Comparison of ENCODE assay signal across 8 cellular contexts in the genomic region with DNA sequence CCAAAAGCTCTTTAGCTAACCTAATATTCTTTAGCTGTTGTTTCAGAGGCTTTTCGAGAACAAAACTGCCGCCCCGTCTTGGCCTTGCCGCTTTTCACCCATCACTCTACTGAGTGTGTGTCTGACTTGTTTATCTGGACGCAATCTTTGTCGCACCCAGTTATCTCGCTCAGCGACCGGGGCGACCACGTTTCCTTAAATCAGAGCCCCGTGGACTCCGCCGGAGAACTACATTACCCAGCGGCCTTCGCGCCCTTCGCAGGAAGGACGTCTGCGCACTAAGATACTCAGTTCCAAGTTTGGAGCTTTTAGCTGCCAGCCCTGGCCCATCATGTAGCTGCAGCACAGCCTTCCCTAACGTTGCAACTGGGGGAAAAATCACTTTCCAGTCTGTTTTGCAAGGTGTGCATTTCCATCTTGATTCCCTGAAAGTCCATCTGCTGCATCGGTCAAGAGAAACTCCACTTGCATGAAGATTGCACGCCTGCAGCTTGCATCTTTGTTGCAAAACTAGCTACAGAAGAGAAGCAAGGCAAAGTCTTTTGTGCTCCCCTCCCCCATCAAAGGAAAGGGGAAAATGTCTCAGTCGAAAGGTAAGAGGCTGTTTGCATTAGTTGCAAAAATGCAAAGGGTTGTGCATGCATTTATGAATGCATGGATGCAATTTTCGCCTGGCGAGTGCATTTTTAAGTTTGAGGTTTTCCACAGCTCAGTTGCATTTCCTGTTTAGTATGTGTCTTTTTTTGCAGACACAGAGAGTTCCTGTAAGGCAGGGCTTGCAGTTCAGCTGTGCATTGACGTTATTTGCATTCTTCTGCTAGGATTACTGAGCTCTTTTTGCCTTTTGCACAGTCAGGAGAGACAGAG. TPM values are rescaled to one million over a fixed set of nuclear protein-coding genes. Genes with fewer than 3 reads are reported as not detected.
DNase-seq lines count a peak whose midpoint lies in the region; TF ChIP-seq lines count a peak whose summit lies in the region.

A gene (plus strand): TSS at position 290 of the 867 bp plus-strand sequence. CDS start 288 bp downstream, at position 578.

- H3K27me3 ChIP-seq in sigmoid colon = no peaks in the 10 kb centered on the region

- TF ChIP-seq CTCF in GM12864 (IDR thresholded peaks at IDR 0.05; ENCODE audit: low read depth, low read length, missing control alignments) (no peak), HFF-Myc (IDR thresholded peaks at IDR 0.05; ENCODE audit: low read depth, low read length, missing control alignments) (no peak), astrocyte of the cerebellum (IDR thresholded peaks at IDR 0.05; ENCODE audit: low read depth, low read length, missing control alignments) (no peak), sigmoid colon (IDR thresholded peaks at IDR 0.05) (no peak)

- H3K36me3 ChIP-seq in sigmoid colon = no peaks in the 10 kb centered on the region

- in situ Hi-C loops in astrocyte of the cerebellum (cut with HindIII; ENCODE audit: low sequenced_read_pairs) = no loop called here

- WGBS in sigmoid colon, 2 donors = 1% methylated on average over 27 of the region's 27 CpGs

- no peak for TF ChIP-seq POLR2A in sigmoid colon (IDR thresholded peaks at IDR 0.05)

- peak within 1 kb of the TSS; percentile 33 to 71 (median 64) for H3K27ac ChIP-seq in sigmoid colon

- H3K4me1 ChIP-seq in sigmoid colon = peaks cover 0 to 34% (median 29%) of the 10 kb centered on the region in 4 donors

- no peak for TF ChIP-seq EP300 in sigmoid colon (IDR thresholded peaks at IDR 0.05)

- intact Hi-C loops in sigmoid colon (cut with DNase I) = loop anchor here (5.0 kb wide), 1 partner anchor 87 kb away; a partner anchor contains a TSS

- DNase-seq in GM12864 (ENCODE audit: low read depth) = peak; percentile 74
- DNase-seq in HFF-Myc (ENCODE audit: extremely low read depth, low read depth) = no peak
- peak; percentile 76 for DNase-seq in MV-4-11 (lab: John Stamatoyannopoulos, UW)
- DNase-seq in T-helper 1 cell = peak; percentile 47 to 86 (median 67)
- DNase-seq in astrocyte of the cerebellum (ENCODE audit: low read depth) = peak; percentile 18
- peak; percentile 68 for DNase-seq in iPS DF 4.7 (ENCODE audit: extremely low read depth, low spot score)
- DNase-seq in sigmoid colon = peak; percentile 91
- DNase-seq in NCI-H187 treated with DMSO at 0.1 percent for 48 hours (lab: John Stamatoyannopoulos, UW) = no peak

- H3K4me3 ChIP-seq in GM12864 (ENCODE audit: low read depth, low read length) = peak within 1 kb of the TSS; percentile 63
- H3K4me3 ChIP-seq in HFF-Myc (replicated peaks; ENCODE audit: low read depth, low read length) = peak within 1 kb of the TSS; percentile 48
- H3K4me3 ChIP-seq in astrocyte of the cerebellum (ENCODE audit: low read depth, low read length) = peak within 1 kb of the TSS; percentile 49
- H3K4me3 ChIP-seq in sigmoid colon = peak within 1 kb of the TSS; percentile 37 to 58 (median 51)

- no peaks in the 10 kb centered on the region for H3K9me3 ChIP-seq in sigmoid colon

RNA-seq across cellular contexts. Expression of the gene that starts here (rescaled TPM):
- total RNA-seq in sigmoid colon = 1 to 10 TPM; 1.6 to 9.7 (median 3.2) TPM
- polyA plus RNA-seq in sigmoid colon = 10 to 100 TPM; 22.7 to 51.4 (median 40.8) TPM

Comparison
In these comparisons a context has a peak if more than half of its experiments do, and no peak if none do; other contexts are left out.
1. DNase-seq: peak in GM12864 (single experiment), MV-4-11 (single experiment), T-helper 1 cell (5 of 5), astrocyte of the cerebellum (single experiment), iPS DF 4.7 (single experiment) and sigmoid colon (single experiment); none in HFF-Myc (single experiment) and NCI-H187 treated with DMSO at 0.1 percent for 48 hours (single experiment).
2. Peak in every context shown above with its lines, with median percentiles within 50 percentile points of each other: H3K4me3 ChIP-seq.